ENCODE assay signal across 8 cellular contexts in genomic region chr17:44794699-44795413, GRCh38. TPM values are rescaled to one million over a fixed set of nuclear protein-coding genes. Genes with fewer than 3 reads are reported as not detected.
DNase-seq lines count a peak whose midpoint lies in the region; ATAC-seq and TF ChIP-seq lines count a peak whose summit lies in the region.

No MANE protein-coding gene starts in this region.

- H3K27ac ChIP-seq in endodermal cell (ENCODE audit: low read depth, low read length) (peak overlapping the region; percentile 87), caudate nucleus (ENCODE audit: low read depth, low read length) (no peak overlapping the region)

- CTCF ChIA-PET in BJ (lab: Yijun Ruan, JAX) = interaction anchor here (0.8 to 2.5 kb wide), 11 partner anchors 10 to 84 kb away, joined by 3 to 23 read pairs (median 3); no protein-coding TSS in a partner anchor

- peaks cover 13% of the 10 kb centered on the region for H3K36me3 Mint-ChIP-seq in endodermal cell (ENCODE audit: low read depth)
- peaks cover 16% of the 10 kb centered on the region for H3K36me3 Mint-ChIP-seq in nephron (ENCODE audit: low read depth)

- no peak overlapping the region for H3K9ac ChIP-seq in endodermal cell (ENCODE audit: extremely low read depth, low read length, poor library complexity, severe bottlenecking)

- 81 to 86% methylated on average over 13 of the region's 14 CpGs for WGBS in endodermal cell (ENCODE audit: insufficient coverage in 1 of 2, insufficient read length in 1 of 2), 2 experiments

- H3K27me3 ChIP-seq in BJ (ENCODE audit: control insufficient read depth, insufficient read depth, low read length) (no peaks in the 10 kb centered on the region), endodermal cell (ENCODE audit: control insufficient read depth, insufficient read depth, low read length, poor library complexity, severe bottlenecking) (no peaks in the 10 kb centered on the region)

- H3K27me3 Mint-ChIP-seq in endodermal cell (ENCODE audit: insufficient read depth) (no peaks in the 10 kb centered on the region), nephron (ENCODE audit: low read depth) (no peaks in the 10 kb centered on the region)

- ATAC-seq in HG03108 (IDR thresholded peaks at IDR 0.05; ENCODE audit: unreplicated experiment) (no peak), HG02870 (IDR thresholded peaks at IDR 0.05; ENCODE audit: unreplicated experiment) (no peak)

- no peaks in the 10 kb centered on the region for H3K4me1 ChIP-seq in endodermal cell (ENCODE audit: control insufficient read depth, insufficient read depth, low read length)

- peak overlapping the region; percentile 58 for H3K27ac Mint-ChIP-seq in endodermal cell
- peak overlapping the region; percentile 70 to 73 (median 72) for H3K27ac Mint-ChIP-seq in nephron

- DNase-seq in BJ (ENCODE audit: low read depth) = peak; percentile 82
- peak; percentile 20 to 66 for DNase-seq in NOMO-1 (lab: John Stamatoyannopoulos, UW; ENCODE audit: unreplicated experiment in 2 of 2)
- peak; percentile 73 for DNase-seq in endodermal cell
- DNase-seq in DMS153 (lab: John Stamatoyannopoulos, UW) = no peak
- no peak for DNase-seq in caudate nucleus (lab: John Stamatoyannopoulos, UW)

- no peaks in the 10 kb centered on the region for H3K9me3 ChIP-seq in endodermal cell (ENCODE audit: control insufficient read depth, low read length)

- no peaks in the 10 kb centered on the region; the same call in 1 of the 2 replicates for H3K36me3 ChIP-seq in BJ (ENCODE audit: control insufficient read depth, insufficient read depth, low read length)
- peaks cover 24% of the 10 kb centered on the region for H3K36me3 ChIP-seq in endodermal cell (ENCODE audit: control insufficient read depth, insufficient read depth, low read length)

- H3K4me1 Mint-ChIP-seq in endodermal cell (peaks cover 7% of the 10 kb centered on the region), nephron (peaks cover 30% of the 10 kb centered on the region)

- H3K9me3 Mint-ChIP-seq in endodermal cell (no peaks in the 10 kb centered on the region), nephron (no peaks in the 10 kb centered on the region)

- TF ChIP-seq CTCF in BJ (IDR thresholded peaks at IDR 0.05; ENCODE audit: insufficient read depth, low read depth, low read length) (no peak), endodermal cell (conservative IDR thresholded peaks at IDR 0.05) (no peak), nephron (IDR thresholded peaks at IDR 0.05; ENCODE audit: unreplicated experiment in 3 of 3) (no peak)

- H3K4me3 Mint-ChIP-seq in endodermal cell = no peak overlapping the region
- no peak overlapping the region for H3K4me3 Mint-ChIP-seq in nephron

- POLR2A ChIA-PET in BJ (lab: Charles Lee) = no interaction called here

- H3K4me3 ChIP-seq in BJ (ENCODE audit: low read depth, low read length) (no peak overlapping the region), endodermal cell (ENCODE audit: low read length) (no peak overlapping the region)

RNA-seq across cellular contexts. Expression of gene GJC1, which starts 35.2 kb away (rescaled TPM):
- polyA plus RNA-seq in BJ (2011; rRNA removed) = 26.5 and 32.2 TPM in 2 replicates
- 44.3 and 53.8 TPM in 2 replicates for polyA minus RNA-seq in BJ (2011; rRNA and poly(A)+ RNA removed)
- 100 to 1,000 TPM in 1 of 2 donors, 10 to 100 TPM in 1; 81.9 to 108 TPM for total RNA-seq in endodermal cell
- polyA plus RNA-seq in endodermal cell (2013, experiment 1 of 2) = 55.9 TPM
- polyA plus RNA-seq in endodermal cell (2013, experiment 2 of 2) = 55.1 TPM

RNA-seq across cellular contexts. Expression of gene ADAM11, which starts 36.1 kb away (rescaled TPM):
- 0.31 TPM in 2 replicates for polyA plus RNA-seq in BJ (2011; rRNA removed)
- 0.05 and 0.52 TPM in 2 replicates for polyA minus RNA-seq in BJ (2011; rRNA and poly(A)+ RNA removed)
- total RNA-seq in endodermal cell = 1 to 10 TPM; 1.9 to 3.5 TPM
- polyA plus RNA-seq in endodermal cell (2013, experiment 1 of 2) = 3.9 TPM
- 3.6 TPM for polyA plus RNA-seq in endodermal cell (2013, experiment 2 of 2)

RNA-seq across cellular contexts. Expression of gene HIGD1B, which starts 52.8 kb away (rescaled TPM):
- polyA plus RNA-seq in BJ (2011; rRNA removed) = not detected in 2 replicates
- not detected in 2 replicates for polyA minus RNA-seq in BJ (2011; rRNA and poly(A)+ RNA removed)
- total RNA-seq in endodermal cell = not detected
- not detected for polyA plus RNA-seq in endodermal cell (2013, experiment 1 of 2)
- not detected for polyA plus RNA-seq in endodermal cell (2013, experiment 2 of 2)

Comparison
In these comparisons a context has a peak if more than half of its experiments do, and no peak if none do; other contexts are left out.
1. DNase-seq: peak in BJ (single experiment), NOMO-1 (2 of 2) and endodermal cell (single experiment); none in DMS153 (single experiment) and caudate nucleus (0 of 61).